8 cellular contexts compared by ENCODE assay signal in the genomic region with DNA sequence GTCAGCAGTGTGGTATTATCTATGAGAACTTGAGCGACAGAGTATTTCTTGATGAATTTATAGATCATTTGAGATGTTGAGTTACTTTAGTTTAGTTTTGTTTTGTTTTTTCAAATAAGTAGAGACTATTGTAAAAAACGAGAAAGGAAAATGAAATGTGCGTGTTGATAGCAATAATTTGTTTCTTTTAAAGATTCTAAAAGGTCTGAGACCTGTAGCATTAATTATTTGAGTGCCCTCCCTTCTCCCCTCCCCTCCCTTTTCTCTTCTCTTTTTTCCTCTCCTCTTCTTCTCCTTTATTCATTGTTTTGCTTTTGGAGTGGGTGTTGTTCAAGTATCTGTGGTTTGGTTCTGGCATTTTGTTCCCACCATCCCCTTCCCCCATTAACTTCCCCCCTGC. TPM values are rescaled to one million over a fixed set of nuclear protein-coding genes. Genes with fewer than 3 reads are reported as not detected.
DNase-seq lines count a peak whose midpoint lies in the region; ATAC-seq, FAIRE-seq and TF ChIP-seq lines count a peak whose summit lies in the region.
"Not testable (repeated sequence)": the region's sequence is repeated elsewhere in the genome, so short reads cannot be mapped to it uniquely, and the experiment has no call there.

No MANE protein-coding gene starts in this region.

- dilution Hi-C loops in endothelial cell of umbilical vein (cut with MboI; ENCODE audit: extremely low pct_ligation_motif_present, low sequenced_read_pairs): not testable (repeated sequence)

- CTCF ChIA-PET in A673 (lab: Charles Lee); HCT116 (lab: Charles Lee); Panc1 (lab: Charles Lee); activated CD8-positive, alpha-beta memory T cell treated with anti-CD3 and anti-CD28 coated beads, Interleukin-2, amount 10 ng/mL, durations not matched to agents 7 days and 5 days (lab: Charles Lee); GM12878 (lab: Yijun Ruan, JAX): not testable (repeated sequence)
- CTCF ChIA-PET in endothelial cell of umbilical vein (lab: Charles Lee): interaction anchor here (1.3 kb wide), 1 partner anchor 111 kb away, joined by 3 read pairs; no protein-coding TSS in a partner anchor

- not testable (repeated sequence) for H4K20me1 ChIP-seq in HCT116 (ENCODE audit: insufficient read depth); GM12878 (ENCODE audit: control insufficient read depth, insufficient read depth); endothelial cell of umbilical vein (replicated peaks; ENCODE audit: control insufficient read depth, extremely low read depth, insufficient read depth, low read length)

- FAIRE-seq in GM12878 (lab: Jason Lieb, UNC): peak; percentile 44
- not testable (repeated sequence) for FAIRE-seq in endothelial cell of umbilical vein (lab: Jason Lieb, UNC)

- not testable (repeated sequence) for TF ChIP-seq RAD21 in HCT116 (IDR thresholded peaks at IDR 0.05; ENCODE audit: low read depth); GM12878 (IDR thresholded peaks at IDR 0.05; ENCODE audit: insufficient read depth, low read depth, low read length)

- not testable (repeated sequence) for DNase-seq in A673 (ENCODE audit: low spot score); HCT116 (ENCODE audit: low read depth, low spot score); Panc1 (ENCODE audit: low read depth, low spot score); activated CD8-positive, alpha-beta memory T cell treated with anti-CD3 and anti-CD28 coated beads, Interleukin-2, amount 10 ng/mL, durations not matched to agents 7 days and 5 days; GM12878 (ENCODE audit: low read depth, low spot score); endothelial cell of umbilical vein (ENCODE audit: low read depth, low spot score); nephron progenitor cell

- H3K4me2 ChIP-seq in HCT116 (ENCODE audit: low read length); GM12878 (ENCODE audit: control insufficient read depth, insufficient read depth); endothelial cell of umbilical vein (ENCODE audit: insufficient read depth, low read length): not testable (repeated sequence)

- RAD21 ChIA-PET in HCT116 (lab: Charles Lee; ENCODE audit: low non-redundant PET in 1 of 2, low total read pairs in 2 of 2, uncharacterized antibody in 2 of 2, unreplicated experiment in 2 of 2); GM12878 (lab: Charles Lee; ENCODE audit: unreplicated experiment): not testable (repeated sequence)

- H3K36me3 Mint-ChIP-seq in activated CD8-positive, alpha-beta memory T cell treated with anti-CD3 and anti-CD28 coated beads, Interleukin-2, amount 10 ng/mL, durations not matched to agents 7 days and 5 days: peaks cover 15% of the 10 kb centered on the region
- peaks cover 46% of the 10 kb centered on the region for H3K36me3 Mint-ChIP-seq in nephron progenitor cell (ENCODE audit: low read depth)
- peaks cover 43% of the 10 kb centered on the region for H3K36me3 Mint-ChIP-seq in stimulated activated naive CD8-positive, alpha-beta T cell treated with anti-CD3 and anti-CD28 coated beads, Interleukin-15, Interleukin-2, amounts not matched to agents 100 ng/mL and 50 ng/mL, for 24 hours (ENCODE audit: low read depth)

- in situ Hi-C loops in Panc1 (cut with HindIII; ENCODE audit: low pct_unique_long_range_greater_than_20kb, low sequenced_read_pairs); GM12878 (cut with MboI): not testable (repeated sequence)

- intact Hi-C loops in A673 (cut with micrococcal nuclease; ENCODE audit: unreplicated experiment); HCT116 (cut with micrococcal nuclease); Panc1 (cut with micrococcal nuclease; ENCODE audit: unreplicated experiment); GM12878 (cut with micrococcal nuclease; ENCODE audit: unreplicated experiment): not testable (repeated sequence)
- intact Hi-C loops in endothelial cell of umbilical vein (cut with micrococcal nuclease): loop anchor here (10.0 kb wide), 1 partner anchor 355 kb away; no protein-coding TSS in a partner anchor

- not testable (repeated sequence) for TF ChIP-seq CTCF in A673 (conservative IDR thresholded peaks at IDR 0.05; ENCODE audit: low read depth, low read length); HCT116 (IDR thresholded peaks at IDR 0.05 in 2 of 3, conservative IDR thresholded peaks at IDR 0.05 in 1 of 3; ENCODE audit: borderline replicate concordance in 1 of 3, insufficient read depth in 1 of 3, low read depth in 2 of 3, low read length in 2 of 3); Panc1 (IDR thresholded peaks at IDR 0.05); GM12878 (IDR thresholded peaks at IDR 0.05 in 2 of 3, conservative IDR thresholded peaks at IDR 0.05 in 1 of 3; ENCODE audit: control insufficient read depth in 2 of 3, extremely low read depth in 1 of 3, insufficient read depth in 1 of 3, low read depth in 3 of 3, low read length in 3 of 3); endothelial cell of umbilical vein (IDR thresholded peaks at IDR 0.05; ENCODE audit: extremely low read depth in 1 of 2, insufficient read depth in 1 of 2, low read depth in 1 of 2, low read length in 2 of 2); nephron progenitor cell (IDR thresholded peaks at IDR 0.05)

- not testable (repeated sequence) for H3K4me1 ChIP-seq in A673 (ENCODE audit: insufficient read depth, low read length, poor library complexity, severe bottlenecking); HCT116 (ENCODE audit: control insufficient read depth in 1 of 2, insufficient read depth in 2 of 2, low read length in 2 of 2); Panc1 (ENCODE audit: control insufficient read depth, insufficient read depth, low read length); GM12878 (ENCODE audit: control insufficient read depth, insufficient read depth, low read length); endothelial cell of umbilical vein (ENCODE audit: control insufficient read depth, extremely low read depth, insufficient read depth, low read length)

- H3K27ac Mint-ChIP-seq in activated CD8-positive, alpha-beta memory T cell treated with anti-CD3 and anti-CD28 coated beads, Interleukin-2, amount 10 ng/mL, durations not matched to agents 7 days and 5 days: peak overlapping the region; percentile 18
- H3K27ac Mint-ChIP-seq in nephron progenitor cell: peak overlapping the region; percentile 72
- H3K27ac Mint-ChIP-seq in stimulated activated naive CD8-positive, alpha-beta T cell treated with anti-CD3 and anti-CD28 coated beads, Interleukin-15, Interleukin-2, amounts not matched to agents 100 ng/mL and 50 ng/mL, for 24 hours: peak overlapping the region; percentile 29

- TF ChIP-seq POLR2A in HCT116 (IDR thresholded peaks at IDR 0.05; ENCODE audit: borderline replicate concordance, extremely low read depth, insufficient read depth, insufficient read length); GM12878 (IDR thresholded peaks at IDR 0.05; ENCODE audit: low read depth, low read length); endothelial cell of umbilical vein (IDR thresholded peaks at IDR 0.05; ENCODE audit: low read depth, low read length): not testable (repeated sequence)

- H3K36me3 ChIP-seq in A673 (ENCODE audit: insufficient read depth, low read length, poor library complexity, severe bottlenecking): peaks cover 22% of the 10 kb centered on the region
- H3K36me3 ChIP-seq in HCT116 (ENCODE audit: control insufficient read depth in 1 of 2, insufficient read depth in 2 of 2, low read length in 2 of 2); GM12878 (ENCODE audit: control insufficient read depth in 2 of 2, insufficient read depth in 2 of 2, low read length in 1 of 2); endothelial cell of umbilical vein (ENCODE audit: control insufficient read depth in 2 of 2, extremely low read depth in 1 of 2, insufficient read depth in 2 of 2, low read length in 2 of 2): not testable (repeated sequence)
- H3K36me3 ChIP-seq in Panc1 (ENCODE audit: control insufficient read depth, insufficient read depth, low read length): peaks cover 11% of the 10 kb centered on the region; the same call in 1 of the 2 replicates

- H3K4me3 ChIP-seq in A673 (ENCODE audit: low read depth, low read length, poor library complexity, severe bottlenecking); HCT116 (replicated peaks in 1 of 2; ENCODE audit: low read depth in 1 of 2, low read length in 2 of 2); Panc1 (ENCODE audit: low read depth in 2 of 2, low read length in 2 of 2); GM12878; endothelial cell of umbilical vein (replicated peaks in 1 of 3; ENCODE audit: insufficient read depth in 1 of 3, low read depth in 1 of 3, low read length in 3 of 3): not testable (repeated sequence)

- POLR2A ChIA-PET in A673 (lab: Charles Lee; ENCODE audit: low non-redundant PET); HCT116 (lab: Charles Lee); Panc1 (lab: Charles Lee); GM12878 (lab: Charles Lee); endothelial cell of umbilical vein (lab: Charles Lee): not testable (repeated sequence)

- SMC1A ChIA-PET in GM12878 (lab: Charles Lee; ENCODE audit: uncharacterized antibody, unreplicated experiment): not testable (repeated sequence)

- H3K27ac ChIP-seq in A673 (ENCODE audit: low read depth, low read length, poor library complexity, severe bottlenecking); HCT116 (ENCODE audit: low read depth, low read length); Panc1 (ENCODE audit: low read length); GM12878 (ENCODE audit: control insufficient read depth, insufficient read depth); endothelial cell of umbilical vein (ENCODE audit: insufficient read depth, low read depth, low read length): not testable (repeated sequence)

- H3K9ac ChIP-seq in HCT116 (ENCODE audit: low read length); GM12878 (ENCODE audit: control insufficient read depth, insufficient read depth, low read length); endothelial cell of umbilical vein (replicated peaks; ENCODE audit: extremely low read depth, insufficient read depth, low read length): not testable (repeated sequence)

- not testable (repeated sequence) for H3K79me2 ChIP-seq in HCT116 (ENCODE audit: insufficient read depth, low read length); GM12878 (ENCODE audit: control insufficient read depth, insufficient read depth, low read length); endothelial cell of umbilical vein (ENCODE audit: control insufficient read depth, insufficient read depth, low read length)

- not testable (repeated sequence) for H3K4me3 Mint-ChIP-seq in activated CD8-positive, alpha-beta memory T cell treated with anti-CD3 and anti-CD28 coated beads, Interleukin-2, amount 10 ng/mL, durations not matched to agents 7 days and 5 days; nephron progenitor cell; stimulated activated naive CD8-positive, alpha-beta T cell treated with anti-CD3 and anti-CD28 coated beads, Interleukin-15, Interleukin-2, amounts not matched to agents 100 ng/mL and 50 ng/mL, for 24 hours

- H3K9me3 Mint-ChIP-seq in activated CD8-positive, alpha-beta memory T cell treated with anti-CD3 and anti-CD28 coated beads, Interleukin-2, amount 10 ng/mL, durations not matched to agents 7 days and 5 days (ENCODE audit: low read depth); nephron progenitor cell; stimulated activated naive CD8-positive, alpha-beta T cell treated with anti-CD3 and anti-CD28 coated beads, Interleukin-15, Interleukin-2, amounts not matched to agents 100 ng/mL and 50 ng/mL, for 24 hours: not testable (repeated sequence)

- H3K27me3 Mint-ChIP-seq in activated CD8-positive, alpha-beta memory T cell treated with anti-CD3 and anti-CD28 coated beads, Interleukin-2, amount 10 ng/mL, durations not matched to agents 7 days and 5 days; nephron progenitor cell (ENCODE audit: low read depth, poor library complexity); stimulated activated naive CD8-positive, alpha-beta T cell treated with anti-CD3 and anti-CD28 coated beads, Interleukin-15, Interleukin-2, amounts not matched to agents 100 ng/mL and 50 ng/mL, for 24 hours: not testable (repeated sequence)

- WGBS in GM12878 (ENCODE audit: insufficient coverage, insufficient replicate concordance, low lambda C conversion rate, missing lambda C conversion rate): 96% methylated on average over 3 of the region's 3 CpGs

- not testable (repeated sequence) for H3K4me1 Mint-ChIP-seq in activated CD8-positive, alpha-beta memory T cell treated with anti-CD3 and anti-CD28 coated beads, Interleukin-2, amount 10 ng/mL, durations not matched to agents 7 days and 5 days; nephron progenitor cell; stimulated activated naive CD8-positive, alpha-beta T cell treated with anti-CD3 and anti-CD28 coated beads, Interleukin-15, Interleukin-2, amounts not matched to agents 100 ng/mL and 50 ng/mL, for 24 hours (ENCODE audit: low read depth)

- not testable (repeated sequence) for ATAC-seq in HCT116; Panc1; activated CD8-positive, alpha-beta memory T cell treated with anti-CD3 and anti-CD28 coated beads, Interleukin-2, amount 10 ng/mL, durations not matched to agents 7 days and 5 days; GM12878

- H3K9me1 ChIP-seq in endothelial cell of umbilical vein (replicated peaks; ENCODE audit: control insufficient read depth, extremely low read depth, insufficient read depth, low read length): not testable (repeated sequence)

- TSS peak; percentile 29 for BruUV-seq in A673 (replicated peaks; lab: Mats Ljungman, UMichigan)
- BruUV-seq in HCT116 (replicated peaks; lab: Mats Ljungman, UMichigan): TSS peak; percentile 40
- BruUV-seq in Panc1 (replicated peaks; lab: Mats Ljungman, UMichigan): TSS peak; percentile 65
- BruUV-seq in GM12878 (replicated peaks; lab: Mats Ljungman, UMichigan): TSS peak; percentile 54
- TSS peak; percentile 28 for BruUV-seq in endothelial cell of umbilical vein (replicated peaks; lab: Mats Ljungman, UMichigan)

- not testable (repeated sequence) for H2AFZ ChIP-seq in HCT116 (ENCODE audit: low read depth, low read length, poor library complexity, severe bottlenecking); GM12878 (ENCODE audit: control insufficient read depth, low read depth, low read length); endothelial cell of umbilical vein (ENCODE audit: low read depth, low read length)

- not testable (repeated sequence) for TF ChIP-seq EP300 in GM12878 (IDR thresholded peaks at IDR 0.05; ENCODE audit: borderline replicate concordance in 1 of 2, control insufficient read depth in 1 of 2, low read depth in 2 of 2, low read length in 2 of 2)

- H3K9me3 ChIP-seq in A673 (ENCODE audit: low read depth, low read length, poor library complexity, severe bottlenecking); HCT116 (ENCODE audit: control insufficient read depth in 1 of 2, insufficient read depth in 1 of 2, low read depth in 1 of 2, low read length in 2 of 2); Panc1 (ENCODE audit: control insufficient read depth, insufficient read depth, low read depth, low read length); GM12878 (replicated peaks; ENCODE audit: control insufficient read depth, insufficient read depth, low read length); endothelial cell of umbilical vein (replicated peaks; ENCODE audit: control insufficient read depth, insufficient read depth, low read length): not testable (repeated sequence)

- H3K27me3 ChIP-seq in A673 (replicated peaks; ENCODE audit: insufficient read depth, low read depth, low read length, poor library complexity); HCT116 (ENCODE audit: insufficient read depth, low read length); Panc1 (ENCODE audit: control insufficient read depth, insufficient read depth, low read length); GM12878 (replicated peaks in 1 of 2; ENCODE audit: control insufficient read depth in 2 of 2, insufficient read depth in 2 of 2, low read length in 1 of 2); endothelial cell of umbilical vein (ENCODE audit: control insufficient read depth in 2 of 2, insufficient read depth in 2 of 2, low read length in 2 of 2): not testable (repeated sequence)

- H3K9me2 ChIP-seq in HCT116 (ENCODE audit: insufficient read depth): not testable (repeated sequence)

RNA-seq across cellular contexts. Expression of a gene that starts 38.1 kb away (rescaled TPM):
- total RNA-seq in A673 (2021): 42.1 and 42.2 TPM in 2 replicates
- total RNA-seq in HCT116 (2021; ENCODE audit: unreplicated experiment): 27.6 TPM
- 11.0 and 11.5 TPM in 2 replicates for polyA plus RNA-seq in HCT116 (2012)
- 40.0 TPM for total RNA-seq in Panc1 (2021; ENCODE audit: unreplicated experiment)
- 14.4 TPM for polyA plus RNA-seq in Panc1 (2012; ENCODE audit: insufficient read length)
- 10 to 100 TPM; 39.8 to 42.0 TPM for total RNA-seq in activated CD8-positive, alpha-beta memory T cell treated with anti-CD3 and anti-CD28 coated beads, Interleukin-2, amount 10 ng/mL, durations not matched to agents 7 days and 5 days
- total RNA-seq in GM12878 (2013; cell fraction: nucleolus; rRNA removed): 166 and 171 TPM in 2 replicates
- total RNA-seq in GM12878 (2014; rRNA removed): 22.3 and 27.9 TPM in 2 replicates
- total RNA-seq in GM12878 (2014; rRNA removed; fragmentation: Illumina TruSeq; extraction: Trizol): 28.4 and 29.1 TPM in 2 replicates
- total RNA-seq in GM12878 (2021): 22.5 and 24.8 TPM in 2 replicates
- 11.5 TPM for polyA plus RNA-seq in GM12878 (2011; ENCODE audit: low read depth)
- 23.4 and 24.9 TPM in 2 replicates for polyA plus RNA-seq in GM12878 (2011; rRNA removed)
- polyA plus RNA-seq in GM12878 (2011; cell fraction: cytosol; rRNA removed): 8.1 and 8.6 TPM in 2 replicates
- 23.5 and 25.0 TPM in 2 replicates for polyA plus RNA-seq in GM12878 (2011; cell fraction: nucleus; rRNA removed)
- 11.7 and 13.9 TPM in 2 replicates for polyA plus RNA-seq in GM12878 (2012)
- 16.8 and 25.0 TPM in 2 replicates for polyA plus RNA-seq in GM12878 (2014; fragmentation: Illumina TruSeq; extraction: Trizol)
- 1 to 10 TPM; 6.4 to 9.6 TPM for polyA plus RNA-seq in GM12878 (2014; fragmentation: Nextera tagmentation; extraction: Ambion mirVana)
- 14.3 TPM in 2 replicates for polyA plus RNA-seq in GM12878 (2014; rRNA removed)
- 10 to 100 TPM; 11.8 to 13.9 TPM for polyA plus RNA-seq in GM12878 (2016; fragmentation: Nextera tagmentation; extraction: Ambion mirVana)
- 69.8 and 107 TPM in 2 replicates for polyA minus RNA-seq in GM12878 (2011; rRNA and poly(A)+ RNA removed)
- polyA minus RNA-seq in GM12878 (2011; cell fraction: cytosol; rRNA and poly(A)+ RNA removed): 11.1 and 35.9 TPM in 2 replicates
- polyA minus RNA-seq in GM12878 (2011; cell fraction: nucleus; rRNA and poly(A)+ RNA removed): 22.2 and 30.4 TPM in 2 replicates
- total RNA-seq in endothelial cell of umbilical vein: 31.1 and 33.5 TPM in 2 replicates
- 7.4 and 7.9 TPM in 2 replicates for polyA plus RNA-seq in endothelial cell of umbilical vein
- 7.5 and 8.1 TPM in 2 replicates for polyA plus RNA-seq in endothelial cell of umbilical vein (2011; cell fraction: cytosol; rRNA removed)
- polyA plus RNA-seq in endothelial cell of umbilical vein (2011; cell fraction: nucleus; rRNA removed): 23.8 and 26.7 TPM in 2 replicates
- 9.8 and 17.0 TPM in 2 replicates for polyA plus RNA-seq in endothelial cell of umbilical vein (2012)
- polyA minus RNA-seq in endothelial cell of umbilical vein: 129 TPM in 2 replicates
- polyA minus RNA-seq in endothelial cell of umbilical vein (2011; cell fraction: cytosol; rRNA and poly(A)+ RNA removed): 43.9 TPM
- 54.7 and 84.8 TPM in 2 replicates for polyA minus RNA-seq in endothelial cell of umbilical vein (2011; cell fraction: nucleus; rRNA and poly(A)+ RNA removed)

Comparison
In these comparisons a context has a peak if more than half of its experiments do, and no peak if none do; other contexts are left out.
1. H3K27ac Mint-ChIP-seq: peak in every context shown above with its lines; median percentile 72 in nephron progenitor cell; 29 in stimulated activated naive CD8-positive, alpha-beta T cell treated with anti-CD3 and anti-CD28 coated beads, Interleukin-15, Interleukin-2, amounts not matched to agents 100 ng/mL and 50 ng/mL, for 24 hours; 18 in activated CD8-positive, alpha-beta memory T cell treated with anti-CD3 and anti-CD28 coated beads, Interleukin-2, amount 10 ng/mL, durations not matched to agents 7 days and 5 days.